16 cellular contexts compared by ENCODE assay signal in the genomic region with DNA sequence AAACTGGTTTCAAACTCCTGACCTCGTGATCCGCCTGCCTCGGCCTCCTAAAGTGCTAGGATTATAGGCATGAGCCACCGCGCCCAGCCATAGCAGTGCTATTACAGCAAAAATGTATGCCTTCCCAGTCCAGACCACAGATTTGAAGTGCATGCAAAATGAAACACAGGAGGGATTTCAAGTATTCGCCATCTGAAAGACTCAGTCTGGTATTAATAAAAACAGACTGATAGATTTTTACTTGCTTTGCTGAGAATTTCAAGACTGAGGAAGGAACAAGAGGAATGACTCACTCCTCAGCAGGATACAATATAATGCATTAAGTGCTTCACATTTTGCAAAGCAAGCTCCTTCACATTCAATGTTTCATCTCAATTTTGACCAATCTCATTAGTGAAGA.
DNase-seq lines count a peak whose midpoint lies in the region; ATAC-seq, FAIRE-seq and TF ChIP-seq lines count a peak whose summit lies in the region.
"Had no signal": no experiment of that assay in that cellular context is flagged by ENCODE, and none has a peak within 500 bp of the region (broad histone marks: within the 10 kb centered on the region; RNA-seq: fewer than 3 reads in every experiment).

No MANE protein-coding gene starts in this region.

- no peak overlapping the region; the same call in 1 of the 2 replicates for H4K5ac ChIP-seq in IMR-90 (ENCODE audit: low read depth, low read length)

- TF ChIP-seq EP300 in gastroesophageal sphincter (IDR thresholded peaks at IDR 0.05): no peak

- H2BK20ac ChIP-seq in IMR-90 (ENCODE audit: low read depth, low read length): no peak overlapping the region

- H2BK15ac ChIP-seq in IMR-90 (ENCODE audit: low read depth, low read length): no peak overlapping the region

- no peak overlapping the region for H2AK5ac ChIP-seq in IMR-90 (ENCODE audit: low read depth, low read length)

- no peak overlapping the region for H3K56ac ChIP-seq in IMR-90 (ENCODE audit: extremely low read depth, insufficient read depth, low read length)

- H3K4me2 ChIP-seq in IMR-90 (ENCODE audit: low read depth, low read length): peak overlapping the region; percentile 16; the same call in 1 of the 2 replicates
- no peak overlapping the region for H3K4me2 ChIP-seq in endothelial cell of umbilical vein (ENCODE audit: insufficient read depth, low read length)
- H3K4me2 ChIP-seq in osteoblast (ENCODE audit: insufficient read depth, low read length): peak overlapping the region; percentile 17

- POLR2A ChIA-PET in IMR-90 (lab: Charles Lee; ENCODE audit: unreplicated experiment) (no interaction called here), endothelial cell of umbilical vein (lab: Charles Lee) (no interaction called here)

- H3K23ac ChIP-seq in IMR-90 (ENCODE audit: low read depth, low read length): no peak overlapping the region

- H4K8ac ChIP-seq in IMR-90 (ENCODE audit: low read depth in 2 of 2, low read length in 2 of 2): no peak overlapping the region

- H3K9me1 ChIP-seq in IMR-90 (ENCODE audit: insufficient read depth, low read length): no peaks in the 10 kb centered on the region
- no peaks in the 10 kb centered on the region for H3K9me1 ChIP-seq in endothelial cell of umbilical vein (replicated peaks; ENCODE audit: control insufficient read depth, extremely low read depth, insufficient read depth, low read length)

- dilution Hi-C loops in IMR-90 (cut with HindIII; ENCODE audit: low sequenced_read_pairs, unreplicated experiment) (no loop called here), endothelial cell of umbilical vein (cut with MboI; ENCODE audit: extremely low pct_ligation_motif_present, low sequenced_read_pairs) (no loop called here)

- H3K9ac ChIP-seq in IMR-90 (ENCODE audit: low read depth, low read length) (no peak overlapping the region), endothelial cell of umbilical vein (replicated peaks; ENCODE audit: extremely low read depth, insufficient read depth, low read length) (no peak overlapping the region)

- DNase-seq in AG10803 (ENCODE audit: low read depth) (peak; percentile 97), IMR-90 (peak; percentile 77), endothelial cell of umbilical vein (ENCODE audit: low read depth, low spot score) (peak; percentile 16), osteoblast (ENCODE audit: insufficient read length, low spot score, missing footprints) (peak; percentile 64), CD1c-positive myeloid dendritic cell (ENCODE audit: extremely low spot score) (no peak), NCI-H1105 (lab: John Stamatoyannopoulos, UW) (no peak), HK-2 (ENCODE audit: unreplicated experiment) (no peak)
- DNase-seq: activated CD4-positive, alpha-beta T cell treated with anti-CD3 and anti-CD28 coated beads, Interleukin-2, amount 50 U/mL, for 1 hour; activated T-cell treated with anti-CD3 and anti-CD28 coated beads, Interleukin-2, amount 50 U/mL, for 48 hours; CD4-positive, alpha-beta T cell; glutamatergic neuron; MM.1S; NCI-H82; pancreas; substantia nigra had no signal

- no peaks in the 10 kb centered on the region for H3K79me1 ChIP-seq in IMR-90 (ENCODE audit: low read depth in 1 of 2, low read length in 2 of 2)

- H4K20me1 ChIP-seq in IMR-90 (ENCODE audit: insufficient read depth, low read length) (no peaks in the 10 kb centered on the region), endothelial cell of umbilical vein (replicated peaks; ENCODE audit: control insufficient read depth, extremely low read depth, insufficient read depth, low read length) (no peaks in the 10 kb centered on the region), osteoblast (ENCODE audit: insufficient read depth, low read length) (no peaks in the 10 kb centered on the region)

- H3K4ac ChIP-seq in IMR-90 (ENCODE audit: low read depth, low read length): no peak overlapping the region

- H3K4me3 ChIP-seq in AG10803 (ENCODE audit: low read length) (no peak overlapping the region), IMR-90 (ENCODE audit: insufficient read depth, low read depth, low read length) (no peak overlapping the region), endothelial cell of umbilical vein (replicated peaks in 1 of 3; ENCODE audit: insufficient read depth in 1 of 3, low read depth in 1 of 3, low read length in 3 of 3) (no peak overlapping the region), osteoblast (ENCODE audit: insufficient read depth, low read length) (no peak overlapping the region), gastroesophageal sphincter (no peak overlapping the region)
- H3K4me3 ChIP-seq: pancreas had no signal

- H2BK5ac ChIP-seq in IMR-90 (ENCODE audit: low read depth, low read length, poor library complexity, severe bottlenecking): no peak overlapping the region

- H3K4me1 ChIP-seq in IMR-90 (ENCODE audit: control insufficient read depth, insufficient read depth, low read length) (no peaks in the 10 kb centered on the region), endothelial cell of umbilical vein (ENCODE audit: control insufficient read depth, extremely low read depth, insufficient read depth, low read length) (no peaks in the 10 kb centered on the region), osteoblast (ENCODE audit: insufficient read depth, low read length) (peaks cover 2% of the 10 kb centered on the region), gastroesophageal sphincter (no peaks in the 10 kb centered on the region)
- H3K4me1 ChIP-seq: pancreas had no signal

- BruUV-seq in IMR-90 (replicated peaks; lab: Mats Ljungman, UMichigan): no TSS peak
- no TSS peak for BruUV-seq in endothelial cell of umbilical vein (replicated peaks; lab: Mats Ljungman, UMichigan)

- intact Hi-C loops in IMR-90 (cut with micrococcal nuclease): no loop called here
- intact Hi-C loops in endothelial cell of umbilical vein (cut with micrococcal nuclease): no loop called here

- TF ChIP-seq POLR2A in IMR-90 (IDR thresholded peaks at IDR 0.05; ENCODE audit: low read depth, low read length) (no peak), endothelial cell of umbilical vein (IDR thresholded peaks at IDR 0.05; ENCODE audit: low read depth, low read length) (no peak), gastroesophageal sphincter (IDR thresholded peaks at IDR 0.05) (no peak)

- H3K79me2 ChIP-seq in endothelial cell of umbilical vein (ENCODE audit: control insufficient read depth, insufficient read depth, low read length) (no peaks in the 10 kb centered on the region), osteoblast (ENCODE audit: insufficient read depth, low read length) (no peaks in the 10 kb centered on the region)

- ATAC-seq in IMR-90 (ENCODE audit: low read depth) (peak; percentile 72), gastroesophageal sphincter (no peak)
- ATAC-seq: pancreas had no signal

- H2AFZ ChIP-seq in IMR-90 (replicated peaks; ENCODE audit: low read length, poor library complexity) (peak overlapping the region; percentile 77), endothelial cell of umbilical vein (ENCODE audit: low read depth, low read length) (no peak overlapping the region), osteoblast (ENCODE audit: low read length) (no peak overlapping the region)

- TF ChIP-seq CTCF in AG10803 (conservative IDR thresholded peaks at IDR 0.05; ENCODE audit: low read length) (no peak), IMR-90 (conservative IDR thresholded peaks at IDR 0.05; ENCODE audit: low read depth, low read length) (no peak), endothelial cell of umbilical vein (IDR thresholded peaks at IDR 0.05; ENCODE audit: extremely low read depth in 1 of 2, insufficient read depth in 1 of 2, low read depth in 1 of 2, low read length in 2 of 2) (no peak), osteoblast (IDR thresholded peaks at IDR 0.05; ENCODE audit: extremely low read depth, low read depth, low read length) (no peak), gastroesophageal sphincter (IDR thresholded peaks at IDR 0.05) (no peak)

- no peak for TF ChIP-seq RAD21 in IMR-90 (IDR thresholded peaks at IDR 0.05; ENCODE audit: low read length)

- CTCF ChIA-PET in IMR-90 (lab: Yijun Ruan, JAX): interaction anchor here (1.0 to 1.4 kb wide), 2 partner anchors 12 to 135 kb away, joined by 3 read pairs; partner anchors contain the start of gene TMEM200A
- CTCF ChIA-PET in endothelial cell of umbilical vein (lab: Charles Lee): interaction anchor here (0.7 to 2.6 kb wide), 2 partner anchors 12 to 197 kb away, joined by 3 to 13 read pairs; no protein-coding TSS in a partner anchor

- 90% methylated on average over 2 of the region's 6 CpGs; no CpG with 5 or more reads in 1 of the 2 experiments for WGBS in IMR-90 (ENCODE audit: extremely low coverage in 2 of 2, insufficient read length in 1 of 2), 2 experiments
- 93% methylated on average over 3 of the region's 6 CpGs; no CpG with 5 or more reads in 1 of the 2 donors for WGBS in gastroesophageal sphincter (ENCODE audit: low coverage in 1 of 2), 2 donors

- no peaks in the 10 kb centered on the region for H3K36me3 ChIP-seq in IMR-90 (ENCODE audit: control insufficient read depth, insufficient read depth, low read length)
- no peaks in the 10 kb centered on the region for H3K36me3 ChIP-seq in endothelial cell of umbilical vein (ENCODE audit: control insufficient read depth in 2 of 2, extremely low read depth in 1 of 2, insufficient read depth in 2 of 2, low read length in 2 of 2)
- no peaks in the 10 kb centered on the region for H3K36me3 ChIP-seq in osteoblast (ENCODE audit: insufficient read depth, low read length)
- no peaks in the 10 kb centered on the region for H3K36me3 ChIP-seq in gastroesophageal sphincter
- H3K36me3 ChIP-seq: pancreas had no signal

- H2BK120ac ChIP-seq in IMR-90 (ENCODE audit: low read depth, low read length): no peak overlapping the region; the same call in 1 of the 2 replicates

- H3K9me3 ChIP-seq in IMR-90 (ENCODE audit: control insufficient read depth, insufficient read depth, low read length) (no peaks in the 10 kb centered on the region), endothelial cell of umbilical vein (replicated peaks; ENCODE audit: control insufficient read depth, insufficient read depth, low read length) (no peaks in the 10 kb centered on the region), osteoblast (ENCODE audit: low read depth, low read length) (no peaks in the 10 kb centered on the region), gastroesophageal sphincter (no peaks in the 10 kb centered on the region)
- H3K9me3 ChIP-seq: pancreas had no signal

- FAIRE-seq in endothelial cell of umbilical vein (lab: Jason Lieb, UNC): no peak
- FAIRE-seq: pancreas had no signal

- H3K27ac ChIP-seq in IMR-90 (ENCODE audit: insufficient read depth, low read length): no peak overlapping the region
- H3K27ac ChIP-seq in endothelial cell of umbilical vein (ENCODE audit: insufficient read depth, low read depth, low read length): no peak overlapping the region
- no peak overlapping the region for H3K27ac ChIP-seq in osteoblast (ENCODE audit: low read depth, low read length)
- H3K27ac ChIP-seq in gastroesophageal sphincter: no peak overlapping the region
- H3K27ac ChIP-seq: pancreas had no signal

- in situ Hi-C loops in IMR-90 (cut with MboI; ENCODE audit: low sequenced_read_pairs): no loop called here

- no peak overlapping the region for H4K91ac ChIP-seq in IMR-90 (ENCODE audit: insufficient read depth, low read depth, low read length)

- H3K27me3 ChIP-seq in IMR-90 (ENCODE audit: control insufficient read depth, insufficient read depth, low read length) (no peaks in the 10 kb centered on the region), endothelial cell of umbilical vein (ENCODE audit: control insufficient read depth in 2 of 2, insufficient read depth in 2 of 2, low read length in 2 of 2) (no peaks in the 10 kb centered on the region), osteoblast (ENCODE audit: insufficient read depth, low read length) (no peaks in the 10 kb centered on the region), gastroesophageal sphincter (no peaks in the 10 kb centered on the region)
- H3K27me3 ChIP-seq: pancreas had no signal

- H3K14ac ChIP-seq in IMR-90 (replicated peaks; ENCODE audit: low read depth, low read length): no peak overlapping the region

- H2AK9ac ChIP-seq in IMR-90 (replicated peaks; ENCODE audit: low read depth, low read length, poor library complexity): no peak overlapping the region

- H3K18ac ChIP-seq in IMR-90 (ENCODE audit: low read depth, low read length): no peak overlapping the region

Comparison
In these comparisons a context has a peak if more than half of its experiments do, and no peak if none do; other contexts are left out.
1. DNase-seq: peak in AG10803 (single experiment), IMR-90 (single experiment), endothelial cell of umbilical vein (single experiment) and osteoblast (single experiment); none in CD1c-positive myeloid dendritic cell (single experiment), NCI-H1105 (single experiment) and HK-2 (single experiment).